ENCODE assay signal across 10 cellular contexts in the genomic region with DNA sequence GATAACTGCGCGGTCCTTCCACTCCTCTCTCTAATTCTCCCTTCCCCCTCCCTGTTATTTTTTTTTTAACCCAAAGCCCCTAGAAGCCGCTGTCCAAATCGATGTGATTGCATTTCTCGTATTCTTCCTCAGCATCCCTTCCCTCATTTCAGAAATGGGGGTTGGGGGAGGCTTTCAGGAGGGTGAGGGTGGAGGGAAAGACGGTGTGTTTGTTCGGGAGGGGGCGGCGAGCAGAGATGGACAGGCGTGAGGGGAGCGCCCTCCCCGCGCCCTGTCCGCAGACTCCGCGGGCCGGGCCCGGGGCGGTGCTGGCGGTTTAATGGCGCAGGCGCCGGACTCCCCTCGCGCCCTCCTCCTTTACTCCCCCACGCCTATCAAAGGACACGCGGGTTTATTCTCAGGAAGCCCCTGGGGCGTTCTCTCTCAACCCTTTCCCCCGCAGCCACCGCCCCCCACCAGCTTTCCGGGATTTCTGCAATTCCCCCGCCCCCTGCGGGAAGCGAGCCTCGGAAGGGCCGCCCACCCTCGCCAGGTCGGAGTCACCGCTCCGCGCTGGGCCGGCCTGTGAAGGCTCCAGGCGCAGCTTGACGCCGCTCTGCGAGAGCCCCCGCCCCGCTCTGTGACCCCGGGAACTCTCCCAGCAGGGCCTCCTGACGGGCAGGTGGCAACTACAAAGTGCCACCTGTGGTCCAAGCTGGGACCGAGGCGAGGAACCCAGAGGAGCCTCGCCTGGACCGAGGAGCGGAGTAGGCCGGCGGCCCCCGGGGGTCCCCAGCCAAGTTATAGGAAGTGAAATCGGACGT. TPM values are rescaled to one million over a fixed set of nuclear protein-coding genes. Genes with fewer than 3 reads are reported as not detected.
DNase-seq lines count a peak whose midpoint lies in the region; ATAC-seq and TF ChIP-seq lines count a peak whose summit lies in the region.
"Had no signal": no experiment of that assay in that cellular context is flagged by ENCODE, and none has a peak within 500 bp of the region (broad histone marks: within the 10 kb centered on the region; RNA-seq: fewer than 3 reads in every experiment).

No MANE protein-coding gene starts in this region.

- H3K9me3 ChIP-seq in iPS-15b (ENCODE audit: control insufficient read depth, insufficient read depth, low read length): no peaks in the 10 kb centered on the region

- H3K4me1 Mint-ChIP-seq in type B pancreatic cell (ENCODE audit: unreplicated experiment): no peaks in the 10 kb centered on the region

- peak overlapping the region; percentile 80 for H3K4me3 ChIP-seq in iPS-15b (ENCODE audit: low read depth, low read length)
- H3K4me3 ChIP-seq: lung had no signal

- H3K27me3 ChIP-seq in iPS-15b (ENCODE audit: control insufficient read depth, insufficient read depth, low read length): peaks cover 27% of the 10 kb centered on the region

- H3K4me3 Mint-ChIP-seq in type B pancreatic cell: peak overlapping the region; percentile 84

- H3K9ac ChIP-seq in iPS-15b (ENCODE audit: low read depth, low read length): no peak overlapping the region

- H3K36me3 ChIP-seq in iPS-15b (ENCODE audit: control insufficient read depth, insufficient read depth, low read length): no peaks in the 10 kb centered on the region

- H3K27me3 Mint-ChIP-seq in type B pancreatic cell: peaks cover 85% of the 10 kb centered on the region

- H3K36me3 Mint-ChIP-seq in type B pancreatic cell: no peaks in the 10 kb centered on the region

- ATAC-seq in GM21723 (IDR thresholded peaks at IDR 0.05; ENCODE audit: unreplicated experiment) (no peak), HG02870 (IDR thresholded peaks at IDR 0.05; ENCODE audit: unreplicated experiment) (no peak)

- H3K4me1 ChIP-seq in iPS-15b (ENCODE audit: control insufficient read depth, insufficient read depth, low read length): peaks cover 6% of the 10 kb centered on the region

- no peaks in the 10 kb centered on the region for H3K9me3 Mint-ChIP-seq in type B pancreatic cell

- DNase-seq in NCI-H748 (lab: John Stamatoyannopoulos, UW; ENCODE audit: unreplicated experiment): peak; percentile 74
- DNase-seq in NCI-H748 treated with DMSO at 0.1 percent for 48 hours (lab: John Stamatoyannopoulos, UW): no peak
- peak; percentile 77 for DNase-seq in SK-N-DZ (ENCODE audit: low spot score)
- no peak for DNase-seq in type B pancreatic cell (ENCODE audit: extremely low spot score, unreplicated experiment)
- DNase-seq in NOMO-1 treated with DMSO at 0.1 percent for 48 hours (lab: John Stamatoyannopoulos, UW; ENCODE audit: unreplicated experiment): no peak

- no peak for TF ChIP-seq CTCF in type B pancreatic cell (conservative IDR thresholded peaks at IDR 0.05)

- no peak overlapping the region for H3K27ac Mint-ChIP-seq in type B pancreatic cell

RNA-seq across cellular contexts. Expression of a gene that starts 1.0 kb away (rescaled TPM):
- polyA plus RNA-seq in SK-N-DZ (2014; cell fraction: cytosol; rRNA removed): 2.1 and 2.4 TPM in 2 replicates
- 3.0 and 15.7 TPM in 2 replicates for polyA plus RNA-seq in SK-N-DZ (2014; cell fraction: nucleus; rRNA removed)
- total RNA-seq in type B pancreatic cell (ENCODE audit: low replicate concordance): 2.6 and 4.2 TPM in 2 replicates
- total RNA-seq: HT1080 had no signal

Comparison
In these comparisons a context has a peak if more than half of its experiments do, and no peak if none do; other contexts are left out.
1. DNase-seq: peak in NCI-H748 (single experiment) and SK-N-DZ (single experiment); none in NCI-H748 treated with DMSO at 0.1 percent for 48 hours (single experiment), type B pancreatic cell (single experiment) and NOMO-1 treated with DMSO at 0.1 percent for 48 hours (single experiment).